ENCODE assay signal across 23 cellular contexts in genomic region chr2:25265022-25265421, GRCh38.
DNase-seq lines count a peak whose midpoint lies in the region; ATAC-seq and TF ChIP-seq lines count a peak whose summit lies in the region.
"Had no signal": no experiment of that assay in that cellular context is flagged by ENCODE, and none has a peak within 500 bp of the region (broad histone marks: within the 10 kb centered on the region; RNA-seq: fewer than 3 reads in every experiment).

No MANE protein-coding gene starts in this region.

- peaks cover 12% of the 10 kb centered on the region for H3K36me3 Mint-ChIP-seq in T-helper 17 cell (ENCODE audit: low read depth)

- H3K27me3 ChIP-seq in BLaER1 treated with 17β-estradiol and CSF1 and Interleukin-3, amounts not matched to agents 10 nM and 100 nM, result no peaks in the 10 kb centered on the region
- no peaks in the 10 kb centered on the region for H3K27me3 ChIP-seq in osteoblast (ENCODE audit: insufficient read depth, low read length)

- H3K79me2 ChIP-seq in osteoblast (ENCODE audit: insufficient read depth, low read length), result no peaks in the 10 kb centered on the region

- peaks cover 8 to 66% (median 49%) of the 10 kb centered on the region in 10 experiments; a peak in 17 of 20 replicates for H3K4me1 ChIP-seq in BLaER1 treated with 17β-estradiol and CSF1 and Interleukin-3, amounts not matched to agents 10 nM and 100 nM
- no peaks in the 10 kb centered on the region for H3K4me1 ChIP-seq in osteoblast (ENCODE audit: insufficient read depth, low read length)
- H3K4me1 ChIP-seq: A549 had no signal

- ATAC-seq in T-helper 17 cell, result no peak
- no peak for ATAC-seq in left colon
- ATAC-seq in HG02840 (IDR thresholded peaks at IDR 0.05; ENCODE audit: low FRiP score, unreplicated experiment), result no peak
- ATAC-seq: A549 had no signal

- no peak overlapping the region for H2AFZ ChIP-seq in osteoblast (ENCODE audit: low read length)

- DNase-seq in T-helper 17 cell (no peak), fibroblast of the aortic adventitia (ENCODE audit: low read depth) (peak; percentile 10), osteoblast (ENCODE audit: insufficient read length, low spot score, missing footprints) (peak; percentile 30), left colon (no peak), amygdala (lab: John Stamatoyannopoulos, UW) (no peak), RKO (ENCODE audit: low spot score) (no peak)
- DNase-seq: EL, GF-D8, H9, HFFc6, KBM-7, MM.1S, NCI-H1048, NCI-H1436, NCI-H1930, NCI-H2227 treated with DMSO at 0.1 percent for 48 hours, NCI-H526, Right ventricle myocardium superior had no signal

- H3K27ac ChIP-seq in BLaER1 treated with 17β-estradiol and CSF1 and Interleukin-3, amounts not matched to agents 10 nM and 100 nM, result peak overlapping the region in 9 of 11 experiments; percentile 55 to 87 (median 80); a peak in 17 of 22 replicates
- H3K27ac ChIP-seq in osteoblast (ENCODE audit: low read depth, low read length), result no peak overlapping the region
- H3K27ac ChIP-seq: A549, HL-60 had no signal

- peak overlapping the region in 8 of 11 experiments; percentile 13 to 86 (median 72); a peak in 14 of 22 replicates for H3K4me2 ChIP-seq in BLaER1 treated with 17β-estradiol and CSF1 and Interleukin-3, amounts not matched to agents 10 nM and 100 nM
- H3K4me2 ChIP-seq in osteoblast (ENCODE audit: insufficient read depth, low read length), result no peak overlapping the region
- H3K4me2 ChIP-seq: A549 had no signal

- intact Hi-C loops in left colon (cut with DNase I, micrococcal nuclease), result no loop called here

- TF ChIP-seq CTCF in fibroblast of the aortic adventitia (IDR thresholded peaks at IDR 0.05; ENCODE audit: insufficient read depth, low read length), result no peak
- no peak for TF ChIP-seq CTCF in osteoblast (IDR thresholded peaks at IDR 0.05; ENCODE audit: extremely low read depth, low read depth, low read length)

- H3K4me3 Mint-ChIP-seq in T-helper 17 cell, result no peak overlapping the region
- H3K4me3 Mint-ChIP-seq: B cell, H9, HFFc6 had no signal

- H3K9ac ChIP-seq in BLaER1 treated with 17β-estradiol and CSF1 and Interleukin-3, amounts not matched to agents 10 nM and 100 nM, result peak overlapping the region in 4 of 11 experiments; percentile 63 to 72 (median 71); a peak in 7 of 22 replicates

- no peaks in the 10 kb centered on the region for H3K27me3 Mint-ChIP-seq in T-helper 17 cell
- H3K27me3 Mint-ChIP-seq: B cell had no signal

- peaks cover 42 to 89% (median 63%) of the 10 kb centered on the region in 11 experiments for H3K36me3 ChIP-seq in BLaER1 treated with 17β-estradiol and CSF1 and Interleukin-3, amounts not matched to agents 10 nM and 100 nM
- no peaks in the 10 kb centered on the region for H3K36me3 ChIP-seq in osteoblast (ENCODE audit: insufficient read depth, low read length)

- H3K9me3 ChIP-seq in BLaER1 treated with 17β-estradiol and CSF1 and Interleukin-3, amounts not matched to agents 10 nM and 100 nM (replicated peaks in 1 of 11), result no peaks in the 10 kb centered on the region
- H3K9me3 ChIP-seq in T-helper 17 cell (ENCODE audit: control insufficient read depth, low read length, poor library complexity, severe bottlenecking) (no peaks in the 10 kb centered on the region), osteoblast (ENCODE audit: low read depth, low read length) (no peaks in the 10 kb centered on the region)
- H3K9me3 ChIP-seq: A549 had no signal

- no peak overlapping the region for H3K4me3 ChIP-seq in BLaER1 treated with 17β-estradiol and CSF1 and Interleukin-3, amounts not matched to agents 10 nM and 100 nM
- H3K4me3 ChIP-seq in fibroblast of the aortic adventitia (ENCODE audit: low read depth, low read length), result no peak overlapping the region
- no peak overlapping the region for H3K4me3 ChIP-seq in osteoblast (ENCODE audit: insufficient read depth, low read length)
- H3K4me3 ChIP-seq: A549 had no signal

- peak overlapping the region; percentile 78 for H3K27ac Mint-ChIP-seq in T-helper 17 cell
- H3K27ac Mint-ChIP-seq: B cell, H9, HFFc6 had no signal

- peaks cover 0 to 9% (median 0%) of the 10 kb centered on the region in 11 experiments; a peak in 1 of 22 replicates for H4K20me1 ChIP-seq in BLaER1 treated with 17β-estradiol and CSF1 and Interleukin-3, amounts not matched to agents 10 nM and 100 nM
- no peaks in the 10 kb centered on the region for H4K20me1 ChIP-seq in osteoblast (ENCODE audit: insufficient read depth, low read length)

- peaks cover 23% of the 10 kb centered on the region for H3K4me1 Mint-ChIP-seq in T-helper 17 cell
- H3K4me1 Mint-ChIP-seq: B cell had no signal

Comparison
In these comparisons a context has a peak if more than half of its experiments do, and no peak if none do; other contexts are left out.
1. DNase-seq: peak in fibroblast of the aortic adventitia (single experiment) and osteoblast (single experiment); none in T-helper 17 cell (0 of 3), left colon (0 of 2), amygdala (0 of 56) and RKO (single experiment).